In the genomic region with DNA sequence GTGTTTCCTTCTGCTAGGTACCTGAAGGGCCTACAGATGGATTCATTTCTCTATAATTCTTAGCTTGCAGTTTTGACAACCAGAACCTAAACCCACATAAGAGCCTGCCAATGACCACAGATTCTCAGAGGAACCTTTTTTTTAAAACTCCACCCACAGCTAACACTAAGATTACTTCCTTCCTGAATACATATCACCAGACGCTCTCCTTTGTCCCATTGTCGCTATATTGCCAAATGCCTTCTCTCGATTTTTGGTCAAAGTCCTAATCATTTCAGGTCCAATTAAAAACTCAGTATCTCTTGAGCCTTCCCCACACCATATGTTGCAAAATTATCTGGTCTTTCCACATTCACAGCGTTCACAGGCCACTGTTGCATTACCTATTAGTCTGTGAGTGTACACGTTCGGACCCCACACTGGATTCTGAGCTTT, we compare ENCODE assay signal across 13 cellular contexts. TPM values are rescaled to one million over a fixed set of nuclear protein-coding genes. Genes with fewer than 3 reads are reported as not detected.
A peak's percentile ranks its signal among the peaks of the same experiment; 100 is the strongest.
DNase-seq lines count a peak whose midpoint lies in the region; ATAC-seq, FAIRE-seq and TF ChIP-seq lines count a peak whose summit lies in the region.
"Had no signal": no experiment of that assay in that cellular context is flagged by ENCODE, and none has a peak within 500 bp of the region (broad histone marks: within the 10 kb centered on the region; RNA-seq: fewer than 3 reads in every experiment).

No MANE protein-coding gene starts in this region.

- H3K4me1 ChIP-seq in RWPE2 (ENCODE audit: insufficient read depth, poor library complexity, severe bottlenecking) (peaks cover 25% of the 10 kb centered on the region), PC-3 (ENCODE audit: insufficient read depth, low read length) (no peaks in the 10 kb centered on the region)
- H3K4me1 ChIP-seq in effector memory CD4-positive, alpha-beta T cell (ENCODE audit: control insufficient read depth, insufficient read depth, low read length, poor library complexity, severe bottlenecking), result peaks cover 24% of the 10 kb centered on the region

- CTCF ChIA-PET in PC-3 (lab: Charles Lee), result no interaction called here
- CTCF ChIA-PET in HEK293T (lab: Yijun Ruan, JAX), result no interaction called here

- H3K4me3 ChIP-seq in RWPE2 (ENCODE audit: severe bottlenecking), result no peak overlapping the region
- peak overlapping the region; percentile 27 for H3K4me3 ChIP-seq in effector memory CD4-positive, alpha-beta T cell (ENCODE audit: insufficient read depth, low read depth, low read length, poor library complexity, severe bottlenecking)
- H3K4me3 ChIP-seq in PC-3 (ENCODE audit: low read length), result no peak overlapping the region

- H3K79me2 ChIP-seq in PC-3 (ENCODE audit: low read length), result peaks cover 56% of the 10 kb centered on the region

- H3K36me3 ChIP-seq in RWPE2 (ENCODE audit: low read depth), result peaks cover 38% of the 10 kb centered on the region
- no peaks in the 10 kb centered on the region for H3K36me3 ChIP-seq in effector memory CD4-positive, alpha-beta T cell (ENCODE audit: control insufficient read depth, insufficient read depth, low read length)
- peaks cover 7% of the 10 kb centered on the region; the same call in 1 of the 2 replicates for H3K36me3 ChIP-seq in PC-3 (ENCODE audit: low read depth, low read length)

- peak overlapping the region; percentile 70 for H3K27ac ChIP-seq in RWPE2 (ENCODE audit: poor library complexity, severe bottlenecking)
- peak overlapping the region; percentile 19 for H3K27ac ChIP-seq in effector memory CD4-positive, alpha-beta T cell (ENCODE audit: insufficient read depth, low read length, poor library complexity, severe bottlenecking)
- H3K27ac ChIP-seq in PC-3 (ENCODE audit: low read length), result no peak overlapping the region
- H3K27ac ChIP-seq: C4-2B, VCaP had no signal

- H3K27me3 ChIP-seq in RWPE2 (ENCODE audit: insufficient read depth, poor library complexity, severe bottlenecking) (no peaks in the 10 kb centered on the region), PC-3 (ENCODE audit: low read length) (no peaks in the 10 kb centered on the region)
- no peaks in the 10 kb centered on the region for H3K27me3 ChIP-seq in effector memory CD4-positive, alpha-beta T cell (replicated peaks; ENCODE audit: control insufficient read depth, insufficient read depth, low read length, poor library complexity, severe bottlenecking)

- H3F3A ChIP-seq in PC-3 (ENCODE audit: low read length, unreplicated experiment), result no peaks in the 10 kb centered on the region

- H3K4me2 ChIP-seq in PC-3 (ENCODE audit: low read length), result no peak overlapping the region

- no peaks in the 10 kb centered on the region for H3K9me2 ChIP-seq in PC-3 (replicated peaks; ENCODE audit: low read length)

- intact Hi-C loops in PC-3 (cut with micrococcal nuclease), result no loop called here

- no peak overlapping the region for H3K9ac ChIP-seq in PC-3 (ENCODE audit: low read length)

- no peaks in the 10 kb centered on the region for H4K20me1 ChIP-seq in PC-3 (ENCODE audit: low read length)

- peaks cover 13% of the 10 kb centered on the region for H3K9me3 ChIP-seq in RWPE2 (ENCODE audit: severe bottlenecking)
- H3K9me3 ChIP-seq in effector memory CD4-positive, alpha-beta T cell (ENCODE audit: control insufficient read depth, low read length), result peaks cover 5% of the 10 kb centered on the region
- H3K9me3 ChIP-seq in PC-3 (ENCODE audit: low read length), result peaks cover 9% of the 10 kb centered on the region

- H2AFZ ChIP-seq in PC-3 (ENCODE audit: low read length), result no peak overlapping the region

- POLR2A ChIA-PET in PC-3 (lab: Charles Lee; ENCODE audit: unreplicated experiment) (no interaction called here), HEK293T (lab: Yijun Ruan, JAX) (interaction anchor here (0.9 kb wide), 1 partner anchor 252 kb away, joined by 3 read pairs; a partner anchor contains a TSS)

- BruUV-seq in PC-3 (replicated peaks; lab: Mats Ljungman, UMichigan), result no TSS peak

- TF ChIP-seq CTCF in RWPE2 (IDR thresholded peaks at IDR 0.05; ENCODE audit: poor library complexity, severe bottlenecking), result no peak
- no peak for TF ChIP-seq CTCF in PC-3 (conservative IDR thresholded peaks at IDR 0.05; ENCODE audit: low read depth, low read length)

- peak; percentile 67 for FAIRE-seq in GM18507 (lab: Jason Lieb, UNC)
- FAIRE-seq: endothelial cell of umbilical vein had no signal

- ATAC-seq in RWPE2 (ENCODE audit: low read depth) (no peak), PC-3 (no peak), GM21576 (IDR thresholded peaks at IDR 0.05; ENCODE audit: unreplicated experiment) (no peak)

- peak; percentile 35 to 49 for DNase-seq in AML-193 (lab: John Stamatoyannopoulos, UW)
- DNase-seq in GM18507 (ENCODE audit: extremely low spot score, insufficient read length, low read depth), result no peak
- DNase-seq in RWPE2 (ENCODE audit: low spot score), result peak; percentile 9
- no peak for DNase-seq in effector memory CD4-positive, alpha-beta T cell
- no peak for DNase-seq in PC-3
- no peak for DNase-seq in HEK293T (ENCODE audit: extremely low spot score)
- DNase-seq in GOT3 (lab: John Stamatoyannopoulos, UW), result no peak
- DNase-seq: NCI-H1105 treated with DMSO at 0.1 percent for 48 hours; NK-92 treated with Interleukin-12 subunit alpha and Interleukin-12 subunit beta, amount 100 ng/mL, for 24 hours had no signal

TF ChIP-seq in HEK293T, 16 proteins besides CTCF, POLR2A, EP300 and RAD21:
- TF ChIP-seq FOXM1 (IDR thresholded peaks at IDR 0.05; ENCODE audit: borderline replicate concordance) (no peak), SUZ12 (IDR thresholded peaks at IDR 0.05) (no peak), SP1 (IDR thresholded peaks at IDR 0.05) (no peak), L3MBTL2 (conservative IDR thresholded peaks at IDR 0.05) (no peak), TARDBP (IDR thresholded peaks at IDR 0.05) (no peak), ELF4 (IDR thresholded peaks at IDR 0.05) (no peak), BHLHE40 (IDR thresholded peaks at IDR 0.05; ENCODE audit: borderline replicate concordance) (no peak), LEF1 (IDR thresholded peaks at IDR 0.05; ENCODE audit: borderline replicate concordance) (no peak), CTBP1 (IDR thresholded peaks at IDR 0.05; ENCODE audit: borderline replicate concordance) (no peak)
TF ChIP-seq in HEK293T: peak in this region for 0.

RNA-seq across cellular contexts. Expression of a gene that starts 12.4 kb away (rescaled TPM):
- total RNA-seq in PC-3 (2014; rRNA removed), result 12.9 and 21.2 TPM in 2 replicates

Comparison
In these comparisons a context has a peak if more than half of its experiments do, and no peak if none do; other contexts are left out.
1. DNase-seq: peak in AML-193 (2 of 2) and RWPE2 (single experiment); none in GM18507 (single experiment), effector memory CD4-positive, alpha-beta T cell (0 of 3), PC-3 (single experiment), HEK293T (single experiment) and GOT3 (single experiment).